In genomic region chr9:29214702-29215248, GRCh38 we compare ENCODE assay signal across 13 cellular contexts. TPM values are rescaled to one million over a fixed set of nuclear protein-coding genes. Genes with fewer than 3 reads are reported as not detected.
DNase-seq lines count a peak whose midpoint lies in the region; ATAC-seq and TF ChIP-seq lines count a peak whose summit lies in the region.
"Had no signal": no experiment of that assay in that cellular context is flagged by ENCODE, and none has a peak within 500 bp of the region (broad histone marks: within the 10 kb centered on the region; RNA-seq: fewer than 3 reads in every experiment).

No MANE protein-coding gene starts in this region.

- no peak overlapping the region for H3K27ac Mint-ChIP-seq in chondrocyte (ENCODE audit: unreplicated experiment)
- H3K27ac Mint-ChIP-seq: dendritic cell treated with granulocyte-macrophage colony-stimulating factor and Interleukin-4, amounts not matched to agents 40 ng/mL and 50 ng/mL, for 4 days had no signal

- no peaks in the 10 kb centered on the region for H3K9me3 ChIP-seq in left ventricle myocardium inferior (replicated peaks)
- no peaks in the 10 kb centered on the region for H3K9me3 ChIP-seq in lower lobe of right lung

- H3K4me3 ChIP-seq in left ventricle myocardium inferior (no peak overlapping the region), lower lobe of right lung (peak overlapping the region; percentile 39)

- no peak for TF ChIP-seq CTCF in left ventricle myocardium inferior (IDR thresholded peaks at IDR 0.05; ENCODE audit: borderline replicate concordance)
- TF ChIP-seq CTCF in chondrocyte (IDR thresholded peaks at IDR 0.05): no peak
- TF ChIP-seq CTCF in lower lobe of right lung (IDR thresholded peaks at IDR 0.05): no peak

- H3K27me3 Mint-ChIP-seq in chondrocyte (ENCODE audit: low read depth): peaks cover 69% of the 10 kb centered on the region

- H3K36me3 ChIP-seq in left ventricle myocardium inferior (no peaks in the 10 kb centered on the region), lower lobe of right lung (no peaks in the 10 kb centered on the region)

- intact Hi-C loops in cardiac septum (cut with DNase I): no loop called here
- intact Hi-C loops in left ventricle myocardium inferior (cut with micrococcal nuclease): no loop called here
- intact Hi-C loops in lower lobe of right lung (cut with DNase I): loop anchor here (10.0 kb wide), 1 partner anchor 60 kb away; no protein-coding TSS in a partner anchor

- ATAC-seq in lower lobe of right lung (no peak), GM21786 (IDR thresholded peaks at IDR 0.05; ENCODE audit: unreplicated experiment) (no peak)
- ATAC-seq: stimulated activated naive CD8-positive, alpha-beta T cell treated with anti-CD3 and anti-CD28 coated beads, Interleukin-15, Interleukin-2, amounts not matched to agents 100 U/mL and 50 U/mL, for 24 hours had no signal

- peaks cover 28% of the 10 kb centered on the region for H3K4me1 Mint-ChIP-seq in chondrocyte (ENCODE audit: low read depth)

- H3K36me3 Mint-ChIP-seq in chondrocyte (ENCODE audit: low read depth): no peaks in the 10 kb centered on the region

- peak overlapping the region; percentile 68 for H3K4me3 Mint-ChIP-seq in chondrocyte (ENCODE audit: unreplicated experiment)
- H3K4me3 Mint-ChIP-seq: dendritic cell treated with granulocyte-macrophage colony-stimulating factor and Interleukin-4, amounts not matched to agents 40 ng/mL and 50 ng/mL, for 4 days had no signal

- H3K27ac ChIP-seq in left ventricle myocardium inferior (replicated peaks) (no peak overlapping the region), lower lobe of right lung (no peak overlapping the region)
- H3K27ac ChIP-seq: C4-2B had no signal

- H3K4me1 ChIP-seq in left ventricle myocardium inferior: peaks cover 28% of the 10 kb centered on the region
- H3K4me1 ChIP-seq in lower lobe of right lung: peaks cover 13% of the 10 kb centered on the region

- peak; percentile 59 for DNase-seq in cardiac septum (ENCODE audit: low spot score)
- no peak for DNase-seq in left ventricle myocardium inferior
- no peak for DNase-seq in chondrocyte (ENCODE audit: low spot score)
- DNase-seq in lower lobe of right lung: no peak
- no peak for DNase-seq in HuH-7.5 (ENCODE audit: low spot score)
- DNase-seq in stimulated activated CD4-positive, alpha-beta T cell treated with anti-CD3 and anti-CD28 coated beads, Interleukin-15, amount 100 ng/mL, for 24 hours: no peak
- no peak for DNase-seq in occipital lobe (lab: John Stamatoyannopoulos, UW)
- DNase-seq: NCI-H2107; stimulated activated naive CD8-positive, alpha-beta T cell treated with anti-CD3 and anti-CD28 coated beads, Interleukin-15, Interleukin-2, amounts not matched to agents 100 U/mL and 50 U/mL, for 24 hours; T-helper 9 cell had no signal

- H3K27me3 ChIP-seq in left ventricle myocardium inferior (ENCODE audit: low read depth) (peaks cover 87% of the 10 kb centered on the region), lower lobe of right lung (ENCODE audit: low read depth) (peaks cover 66% of the 10 kb centered on the region)

- H3K9me3 Mint-ChIP-seq in chondrocyte (ENCODE audit: low read depth): no peaks in the 10 kb centered on the region
- H3K9me3 Mint-ChIP-seq: dendritic cell treated with granulocyte-macrophage colony-stimulating factor and Interleukin-4, amounts not matched to agents 40 ng/mL and 50 ng/mL, for 4 days had no signal

RNA-seq across cellular contexts. Expression of gene LINGO2, which starts 1.4 kb away (rescaled TPM):
- total RNA-seq in cardiac septum (not detected), left ventricle myocardium inferior (not detected), chondrocyte (0.17 to 0.46 TPM in 2 of 3 replicates, not detected in the other), lower lobe of right lung (not detected), occipital lobe (33.7 TPM)

Comparison
In these comparisons a context has a peak if more than half of its experiments do, and no peak if none do; other contexts are left out.
1. RNA of gene LINGO2, which starts 1.4 kb away (total RNA-seq): 33.7 TPM in occipital lobe (single experiment); 0.17 to 0.46 TPM in chondrocyte, not detected in cardiac septum (single experiment), not detected in left ventricle myocardium inferior (single experiment) and not detected in lower lobe of right lung (single experiment); every median in the first group is over 10 times any median in the second.